In genomic region chr2:111436411-111436810, GRCh38 we compare ENCODE assay signal across 7 cellular contexts.
DNase-seq lines count a peak whose midpoint lies in the region; ATAC-seq and FAIRE-seq lines count a peak whose summit lies in the region.
"Not testable (repeated sequence)": the region's sequence is repeated elsewhere in the genome, so short reads cannot be mapped to it uniquely, and the experiment has no call there.

No MANE protein-coding gene starts in this region.

- peak; percentile 74 for FAIRE-seq in GM19239 (lab: Jason Lieb, UNC)

- DNase-seq in GM19239 (ENCODE audit: insufficient read length, low spot score), result not testable (repeated sequence)

- ATAC-seq in GM18868 (IDR thresholded peaks at IDR 0.05; ENCODE audit: unreplicated experiment) (peak; percentile 49), GM21447 (IDR thresholded peaks at IDR 0.05; ENCODE audit: unreplicated experiment) (peak; percentile 68), HG02678 (IDR thresholded peaks at IDR 0.05; ENCODE audit: unreplicated experiment) (peak; percentile 66), HG02938 (IDR thresholded peaks at IDR 0.05; ENCODE audit: unreplicated experiment) (peak; percentile 73), HG03108 (IDR thresholded peaks at IDR 0.05; ENCODE audit: unreplicated experiment) (peak; percentile 46), HG03460 (IDR thresholded peaks at IDR 0.05; ENCODE audit: unreplicated experiment) (peak; percentile 70)
